Comparison of ENCODE assay signal across 8 cellular contexts in the genomic region with DNA sequence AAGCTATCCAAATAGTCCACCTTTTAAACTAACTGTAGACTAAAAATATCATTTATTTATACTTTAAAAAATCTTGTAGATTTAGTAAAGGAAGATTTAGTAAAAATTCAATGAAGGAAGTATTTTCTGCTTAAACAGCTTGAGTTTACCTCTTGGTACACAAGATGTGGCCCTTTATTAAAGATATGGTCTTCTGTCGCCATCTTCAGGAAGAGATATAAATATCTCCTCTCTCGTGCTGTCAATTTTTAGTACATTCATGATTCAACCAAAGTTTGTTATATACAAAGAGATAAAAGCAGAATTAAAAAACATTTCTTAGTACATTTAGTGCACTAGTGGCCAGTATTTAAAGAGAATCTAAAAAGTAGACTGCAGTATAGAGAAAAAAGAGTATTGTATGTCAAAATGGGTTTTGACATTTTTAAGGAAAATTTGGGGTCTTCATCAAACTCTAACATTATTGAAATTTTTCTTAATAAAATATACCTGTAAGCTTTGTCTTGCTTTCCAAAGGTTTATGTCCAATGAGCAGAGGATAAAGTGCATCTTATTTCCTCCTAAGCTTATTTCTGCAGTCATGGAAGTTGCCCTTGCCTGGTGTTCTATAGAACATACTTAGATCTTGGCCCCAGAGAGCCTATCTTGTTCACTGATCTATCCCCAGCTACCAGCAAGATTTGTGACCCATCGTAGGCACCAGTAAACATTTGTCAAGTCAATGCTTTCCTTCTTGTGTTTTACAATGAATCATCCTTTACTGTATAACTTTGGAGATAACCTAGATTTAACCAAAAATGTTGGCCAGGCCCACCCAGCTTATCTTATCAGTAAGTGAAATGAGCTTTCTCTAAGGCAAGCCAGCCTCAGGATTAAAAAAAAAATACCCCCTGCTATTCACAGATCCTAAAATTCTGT. TPM values are rescaled to one million over a fixed set of nuclear protein-coding genes. Genes with fewer than 3 reads are reported as not detected.
DNase-seq lines count a peak whose midpoint lies in the region; ATAC-seq, FAIRE-seq and TF ChIP-seq lines count a peak whose summit lies in the region.

No MANE protein-coding gene starts in this region.

- no peak overlapping the region for H3K4me3 ChIP-seq in gastroesophageal sphincter

- H3K9me3 ChIP-seq in gastroesophageal sphincter, result no peaks in the 10 kb centered on the region

- ATAC-seq in GM19372 (IDR thresholded peaks at IDR 0.05; ENCODE audit: low read depth, unreplicated experiment), result peak; percentile 75
- ATAC-seq in gastroesophageal sphincter, result peak; percentile 55
- peak; percentile 74 for ATAC-seq in sciatic nerve
- ATAC-seq in GM19328 (IDR thresholded peaks at IDR 0.05; ENCODE audit: unreplicated experiment), result no peak
- ATAC-seq in HG02970 (IDR thresholded peaks at IDR 0.05; ENCODE audit: low FRiP score, unreplicated experiment), result no peak

- DNase-seq in CD1c-positive myeloid dendritic cell (ENCODE audit: extremely low spot score) (peak; percentile 79), NCI-H1417 treated with DMSO at 0.1 percent for 48 hours (lab: John Stamatoyannopoulos, UW) (peak; percentile 8), sciatic nerve (ENCODE audit: low spot score) (no peak)

- H3K27me3 ChIP-seq in gastroesophageal sphincter, result peaks cover 15% of the 10 kb centered on the region

- FAIRE-seq in TTC549 (lab: Jason Lieb, UNC), result peak; percentile 98

- no peaks in the 10 kb centered on the region for H3K36me3 ChIP-seq in gastroesophageal sphincter

- no peak for TF ChIP-seq EP300 in gastroesophageal sphincter (IDR thresholded peaks at IDR 0.05)

- TF ChIP-seq CTCF in gastroesophageal sphincter (IDR thresholded peaks at IDR 0.05), result peak; percentile 47 to 74 (median 64)

- H3K27ac ChIP-seq in gastroesophageal sphincter, result peak overlapping the region in 1 of 4 donors; percentile 26

- peaks cover 0 to 19% (median 7%) of the 10 kb centered on the region in 3 donors for H3K4me1 ChIP-seq in gastroesophageal sphincter

- TF ChIP-seq POLR2A in gastroesophageal sphincter (IDR thresholded peaks at IDR 0.05), result no peak

- intact Hi-C loops in sciatic nerve (cut with DNase I), result no loop called here

- 0 to 5% methylated on average over 3 of the region's 3 CpGs for WGBS in gastroesophageal sphincter (ENCODE audit: low coverage in 1 of 2), 2 donors

RNA-seq across cellular contexts. Expression of gene EML6, which starts 18.5 kb away (rescaled TPM):
- total RNA-seq in gastroesophageal sphincter (1 to 10 TPM in 2 of 4 donors, under 1 TPM in 2; 0.62 to 1.5 (median 1.1) TPM), sciatic nerve (0.89 TPM)

Comparison
In these comparisons a context has a peak if more than half of its experiments do, and no peak if none do; other contexts are left out.
1. ATAC-seq: peak in GM19372 (single experiment), gastroesophageal sphincter (single experiment) and sciatic nerve (single experiment); none in GM19328 (single experiment) and HG02970 (single experiment).